10 cellular contexts compared by ENCODE assay signal in the genomic region with DNA sequence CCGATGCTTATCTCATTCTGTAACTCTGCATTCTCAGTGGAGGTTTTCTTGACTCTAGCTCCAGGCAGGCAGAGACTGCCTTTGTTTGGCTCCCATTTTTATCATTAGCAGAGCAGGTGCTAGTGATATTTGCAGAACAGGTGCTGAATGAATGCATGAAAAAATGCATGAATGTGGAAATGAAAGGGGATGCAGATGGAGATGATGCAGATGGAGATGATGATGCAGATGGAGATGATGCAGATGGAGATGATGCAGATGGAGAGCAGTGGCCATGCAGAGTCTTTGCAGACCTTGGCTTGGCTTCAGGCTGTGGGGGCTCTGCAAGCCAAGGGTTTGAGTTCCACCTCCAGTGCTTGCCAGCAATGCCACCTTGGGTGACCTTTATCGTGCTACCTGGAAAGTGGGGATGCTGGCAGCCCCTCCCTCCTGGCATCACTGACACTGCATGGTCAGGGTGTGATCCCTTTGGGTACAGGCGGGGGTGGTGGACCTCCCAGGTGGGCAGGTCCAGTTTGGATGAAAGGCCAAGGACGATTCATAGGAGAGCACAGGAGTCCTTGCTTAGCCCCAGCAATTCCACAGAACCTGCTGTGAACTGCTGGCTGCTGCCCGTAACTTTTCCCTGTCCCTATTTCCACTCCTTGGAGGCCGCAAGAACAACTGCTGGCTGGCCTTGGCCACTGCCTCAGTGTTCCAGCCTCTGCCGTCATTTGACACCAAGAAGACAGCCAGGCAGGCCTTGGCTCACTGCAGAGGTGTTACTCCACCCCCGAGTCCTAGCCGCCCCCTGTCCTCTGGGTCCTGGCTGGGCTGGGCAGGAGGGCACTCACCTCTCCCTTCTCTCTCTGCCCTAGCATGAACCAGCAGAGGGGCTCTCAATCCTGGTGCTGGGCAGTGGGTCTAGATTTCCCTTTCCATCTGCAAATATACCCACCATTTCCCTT. TPM values are rescaled to one million over a fixed set of nuclear protein-coding genes. Genes with fewer than 3 reads are reported as not detected.
DNase-seq lines count a peak whose midpoint lies in the region; ATAC-seq and TF ChIP-seq lines count a peak whose summit lies in the region.
"Had no signal": no experiment of that assay in that cellular context is flagged by ENCODE, and none has a peak within 500 bp of the region (broad histone marks: within the 10 kb centered on the region; RNA-seq: fewer than 3 reads in every experiment).

No MANE protein-coding gene starts in this region.

- H4K5ac ChIP-seq in mesendoderm (ENCODE audit: low read length) = no peak overlapping the region

- TF ChIP-seq POLR2A in thyroid gland (IDR thresholded peaks at IDR 0.05) = peak in 1 of 2 donors; percentile 62

- no peak overlapping the region for H3K23ac ChIP-seq in mesendoderm (ENCODE audit: low read length)

- H2BK15ac ChIP-seq in mesendoderm (replicated peaks; ENCODE audit: low read depth) = no peak overlapping the region

- no peak overlapping the region for H3K18ac ChIP-seq in mesendoderm (ENCODE audit: low read length)

- 64 to 67% methylated on average over 9 of the region's 9 CpGs for WGBS in esophagus, 2 donors
- no CpG with 5 or more reads among the region's 9 CpGs for WGBS in mesendoderm (ENCODE audit: extremely low coverage, insufficient coverage, low lambda C conversion rate)
- WGBS in thyroid gland, 2 donors = 54 to 73% methylated on average over 8 to 9 of the region's 9 CpGs

- peaks cover 7% of the 10 kb centered on the region for H3K79me1 ChIP-seq in mesendoderm (ENCODE audit: low read length)

- H3K4me1 ChIP-seq in esophagus (ENCODE audit: control insufficient read depth in 2 of 2, insufficient read depth in 2 of 2, low read length in 1 of 2) (peaks cover 8 to 18% of the 10 kb centered on the region in 2 donors), mesendoderm (ENCODE audit: control insufficient read depth, low read depth, low read length) (peaks cover 2% of the 10 kb centered on the region), thyroid gland (peaks cover 93 to 97% of the 10 kb centered on the region in 2 donors)

- H3K4me3 ChIP-seq in esophagus (ENCODE audit: low read depth in 1 of 2, low read length in 2 of 2) = no peak overlapping the region
- H3K4me3 ChIP-seq in mesendoderm (ENCODE audit: low read length) = no peak overlapping the region
- H3K4me3 ChIP-seq in thyroid gland (replicated peaks in 1 of 3) = no peak overlapping the region

- H2BK120ac ChIP-seq in mesendoderm (ENCODE audit: low read depth, low read length) = no peak overlapping the region

- no peak overlapping the region for H4K8ac ChIP-seq in mesendoderm (ENCODE audit: low read depth, low read length)

- no peaks in the 10 kb centered on the region for H3K79me2 ChIP-seq in mesendoderm (ENCODE audit: control insufficient read depth, insufficient read depth, low read length)

- TF ChIP-seq CTCF in thyroid gland (IDR thresholded peaks at IDR 0.05) = no peak

- H3K27me3 ChIP-seq in esophagus (ENCODE audit: control insufficient read depth in 1 of 2, insufficient read depth in 2 of 2, low read length in 2 of 2) = no peaks in the 10 kb centered on the region
- H3K27me3 ChIP-seq in mesendoderm (ENCODE audit: insufficient read depth, low read length, poor library complexity) = no peaks in the 10 kb centered on the region
- no peaks in the 10 kb centered on the region for H3K27me3 ChIP-seq in thyroid gland

- DNase-seq in NCI-H1694 treated with DMSO at 0.1 percent for 48 hours (lab: John Stamatoyannopoulos, UW) (peak; percentile 40), mesendoderm (peak; percentile 41), thyroid gland (peak; percentile 57 to 83), RPMI8226 (no peak)
- DNase-seq: DMS153; stimulated activated CD4-positive, alpha-beta T cell treated with anti-CD3 and anti-CD28 coated beads, Interleukin-1b, Interleukin-23, amount 100 ng/mL, for 48 hours had no signal

- H3K27ac ChIP-seq in esophagus (ENCODE audit: low read depth in 2 of 2, low read length in 1 of 2) = peak overlapping the region; percentile 78 to 84
- H3K27ac ChIP-seq in mesendoderm (ENCODE audit: low read depth, low read length) = no peak overlapping the region
- H3K27ac ChIP-seq in thyroid gland = peak overlapping the region; percentile 97 to 98 (median 98)

- no peak overlapping the region for H2BK5ac ChIP-seq in mesendoderm (ENCODE audit: low read length)

- intact Hi-C loops in thyroid gland (cut with DNase I) = loop anchor here (5.0 kb wide), 1 partner anchor 35 kb away; no protein-coding TSS in a partner anchor

- ATAC-seq in GM21528 (IDR thresholded peaks at IDR 0.05; ENCODE audit: low FRiP score, unreplicated experiment) (no peak), HG02885 (IDR thresholded peaks at IDR 0.05; ENCODE audit: poor library complexity, unreplicated experiment) (no peak), GM18502 (IDR thresholded peaks at IDR 0.05; ENCODE audit: poor library complexity, unreplicated experiment) (no peak)

- H3K9ac ChIP-seq in mesendoderm (ENCODE audit: low read length) = no peak overlapping the region

- H3K36me3 ChIP-seq in esophagus (ENCODE audit: control insufficient read depth in 2 of 2, insufficient read depth in 2 of 2, low read length in 1 of 2) (peaks cover 0 to 2% of the 10 kb centered on the region in 2 donors), mesendoderm (ENCODE audit: control insufficient read depth, insufficient read depth, low read length) (no peaks in the 10 kb centered on the region), thyroid gland (no peaks in the 10 kb centered on the region)

- H3K4me2 ChIP-seq in mesendoderm (ENCODE audit: low read length) = no peak overlapping the region

- H3K9me3 ChIP-seq in esophagus (ENCODE audit: control insufficient read depth in 2 of 2, insufficient read depth in 1 of 2, low read depth in 1 of 2, low read length in 1 of 2) (no peaks in the 10 kb centered on the region), thyroid gland (no peaks in the 10 kb centered on the region)

- no peak overlapping the region for H2AK5ac ChIP-seq in mesendoderm (ENCODE audit: low read length)

- no peak overlapping the region for H3K4ac ChIP-seq in mesendoderm (ENCODE audit: low read depth, low read length)

- H3K56ac ChIP-seq in mesendoderm (ENCODE audit: low read length) = no peak overlapping the region

RNA-seq across cellular contexts. Expression of a gene that starts 33.0 kb away (rescaled TPM):
- polyA plus RNA-seq in esophagus = 10 to 100 TPM; 45.2 to 47.1 TPM
- polyA plus RNA-seq in mesendoderm (2013, experiment 1 of 2) = 55.0 TPM
- 57.1 TPM for polyA plus RNA-seq in mesendoderm (2013, experiment 2 of 2)
- total RNA-seq in thyroid gland = 100 to 1,000 TPM; 156 to 214 (median 175) TPM
